16 cellular contexts compared by ENCODE assay signal in genomic region chr17:18380471-18381157, GRCh38. TPM values are rescaled to one million over a fixed set of nuclear protein-coding genes. Genes with fewer than 3 reads are reported as not detected.
DNase-seq lines count a peak whose midpoint lies in the region; ATAC-seq and TF ChIP-seq lines count a peak whose summit lies in the region.
"Had no signal": no experiment of that assay in that cellular context is flagged by ENCODE, and none has a peak within 500 bp of the region (broad histone marks: within the 10 kb centered on the region; RNA-seq: fewer than 3 reads in every experiment).

No MANE protein-coding gene starts in this region.

- peaks cover 36% of the 10 kb centered on the region for H3K4me1 Mint-ChIP-seq in dendritic cell treated with granulocyte-macrophage colony-stimulating factor and Interleukin-4, amounts not matched to agents 40 ng/mL and 50 ng/mL, for 4 days (ENCODE audit: low read depth)

- H3K36me3 Mint-ChIP-seq in dendritic cell treated with granulocyte-macrophage colony-stimulating factor and Interleukin-4, amounts not matched to agents 40 ng/mL and 50 ng/mL, for 4 days (ENCODE audit: low read depth): no peaks in the 10 kb centered on the region
- H3K36me3 Mint-ChIP-seq: CD4-positive, alpha-beta memory T cell had no signal

- H3K79me2 ChIP-seq in GM23248 (ENCODE audit: insufficient read depth): no peaks in the 10 kb centered on the region

- H2AFZ ChIP-seq in GM23248: no peak overlapping the region

- DNase-seq in H7 (peak; percentile 31), mesenteric fat pad (ENCODE audit: low spot score) (peak; percentile 51), spleen (peak; percentile 47), NCI-H1048 (lab: John Stamatoyannopoulos, UW) (no peak), GM23248 (no peak)
- DNase-seq: BE2C; CD4-positive, alpha-beta memory T cell; DMS79; IMR-90 had no signal

- H3K4me2 ChIP-seq in GM23248 (ENCODE audit: unreplicated experiment): no peak overlapping the region

- H4K20me1 ChIP-seq in GM23248 (ENCODE audit: insufficient read depth): no peaks in the 10 kb centered on the region

- TF ChIP-seq CTCF in spleen (IDR thresholded peaks at IDR 0.05 in 8 of 11, conservative IDR thresholded peaks at IDR 0.05 in 3 of 11): no peak

- peaks cover 0 to 23% (median 10%) of the 10 kb centered on the region in 6 donors for H3K4me1 ChIP-seq in spleen
- no peaks in the 10 kb centered on the region for H3K4me1 ChIP-seq in GM23248 (ENCODE audit: insufficient read depth)
- H3K4me1 ChIP-seq: BE2C had no signal

- H3K4me3 ChIP-seq in H7 (ENCODE audit: insufficient read depth, low read depth, low read length) (no peak overlapping the region), spleen (no peak overlapping the region), GM23248 (no peak overlapping the region)
- H3K4me3 ChIP-seq: GM12878 had no signal

- no peaks in the 10 kb centered on the region for H3F3A ChIP-seq in GM23248 (ENCODE audit: insufficient read depth)

- ATAC-seq in GM21529 (IDR thresholded peaks at IDR 0.05; ENCODE audit: unreplicated experiment): no peak
- ATAC-seq: GM12878 had no signal

- H3K27ac ChIP-seq in spleen (no peak overlapping the region), GM23248 (no peak overlapping the region)
- H3K27ac ChIP-seq: C4-2B, HL-60 had no signal

- H3K9ac ChIP-seq in GM23248: no peak overlapping the region

- WGBS in spleen, 5 donors: 47 to 69% (median 62%) methylated on average over 3 to 15 of the region's 15 CpGs
- 47 to 49% methylated on average over 14 to 15 of the region's 15 CpGs for WGBS in GM23248 (ENCODE audit: low coverage in 1 of 2, low lambda C conversion rate in 2 of 2, missing lambda C conversion rate in 2 of 2), 2 experiments

- H3K27ac Mint-ChIP-seq in dendritic cell treated with granulocyte-macrophage colony-stimulating factor and Interleukin-4, amounts not matched to agents 40 ng/mL and 50 ng/mL, for 4 days: peak overlapping the region; percentile 31

- no peaks in the 10 kb centered on the region for H3K9me2 ChIP-seq in GM23248 (ENCODE audit: insufficient read depth)

- H3K4me3 Mint-ChIP-seq in dendritic cell treated with granulocyte-macrophage colony-stimulating factor and Interleukin-4, amounts not matched to agents 40 ng/mL and 50 ng/mL, for 4 days: no peak overlapping the region
- H3K4me3 Mint-ChIP-seq: CD4-positive, alpha-beta memory T cell had no signal

- intact Hi-C loops in dendritic cell treated with granulocyte-macrophage colony-stimulating factor and Interleukin-4, amounts not matched to agents 40 ng/mL and 50 ng/mL, for 4 days (cut with micrococcal nuclease): no loop called here
- intact Hi-C loops in spleen (cut with DNase I; ENCODE audit: low total_unique reads): no loop called here

- peaks cover 0 to 1% (median under 1%) of the 10 kb centered on the region in 8 donors for H3K9me3 ChIP-seq in spleen
- no peaks in the 10 kb centered on the region for H3K9me3 ChIP-seq in GM23248 (ENCODE audit: low read depth)
- H3K9me3 ChIP-seq: BE2C had no signal

- H3K27me3 ChIP-seq in H7 (ENCODE audit: control insufficient read depth, insufficient read depth, low read length) (no peaks in the 10 kb centered on the region), spleen (replicated peaks in 1 of 7) (peaks cover 0 to 53% (median 33%) of the 10 kb centered on the region in 7 donors), GM23248 (replicated peaks; ENCODE audit: insufficient read depth) (0 out of 2 replicates have a peak, but pooled peaks cover 6% of the 10 kb centered on the region)
- H3K27me3 ChIP-seq: BE2C had no signal

- TF ChIP-seq POLR2A in spleen (IDR thresholded peaks at IDR 0.05): no peak

- peaks cover 3% of the 10 kb centered on the region for H3K9me3 Mint-ChIP-seq in dendritic cell treated with granulocyte-macrophage colony-stimulating factor and Interleukin-4, amounts not matched to agents 40 ng/mL and 50 ng/mL, for 4 days
- H3K9me3 Mint-ChIP-seq: CD4-positive, alpha-beta memory T cell had no signal

- H3K27me3 Mint-ChIP-seq in dendritic cell treated with granulocyte-macrophage colony-stimulating factor and Interleukin-4, amounts not matched to agents 40 ng/mL and 50 ng/mL, for 4 days: peaks cover 72% of the 10 kb centered on the region

- in situ Hi-C loops in GM23248 (cut with MboI): no loop called here

- H3K36me3 ChIP-seq in H7 (replicated peaks; ENCODE audit: control insufficient read depth, insufficient read depth, low read length) (no peaks in the 10 kb centered on the region), spleen (no peaks in the 10 kb centered on the region), GM23248 (ENCODE audit: low read depth) (no peaks in the 10 kb centered on the region)
- H3K36me3 ChIP-seq: BE2C had no signal

RNA-seq across cellular contexts. Expression of gene EVPLL, which starts 3.0 kb away (rescaled TPM):
- total RNA-seq in H7 (2014; rRNA removed; shearing (Covaris generic)): not detected in 2 replicates
- total RNA-seq in mesenteric fat pad (0.22 TPM), spleen (not detected)
- polyA plus RNA-seq in spleen (not detected), GM23248 (2016; fragmentation: Nextera tagmentation; extraction: Ambion mirVana) (not detected in 2 replicates)
- not detected in 2 replicates for total RNA-seq in GM23248 (2014; rRNA removed; shearing (Covaris generic))
- total RNA-seq: CD4-positive, alpha-beta memory T cell; G401; GM12878; IMR-90 had no signal
- polyA plus RNA-seq: AG04450; CD4-positive, alpha-beta memory T cell; GM12878; IMR-90 had no signal

RNA-seq across cellular contexts. Expression of gene SHMT1, which starts 17.3 kb away (rescaled TPM):
- 76.3 and 85.7 TPM in 2 replicates for total RNA-seq in H7 (2014; rRNA removed; shearing (Covaris generic))
- total RNA-seq in mesenteric fat pad (87.2 TPM), spleen (10 to 100 TPM; 28.4 to 68.7 (median 47.8) TPM)
- polyA plus RNA-seq in spleen (10 to 100 TPM in 2 of 3 donors, 1 to 10 TPM in 1; 9.1 to 26.2 (median 18.1) TPM), GM23248 (2016; fragmentation: Nextera tagmentation; extraction: Ambion mirVana) (5.1 and 5.9 TPM in 2 replicates)
- total RNA-seq in GM23248 (2014; rRNA removed; shearing (Covaris generic)): 1.8 and 3.5 TPM in 2 replicates

Comparison
In these comparisons a context has a peak if more than half of its experiments do, and no peak if none do; other contexts are left out.
1. DNase-seq: peak in H7 (single experiment), mesenteric fat pad (single experiment) and spleen (single experiment); none in NCI-H1048 (single experiment) and GM23248 (single experiment).